Comparison of ENCODE assay signal across 13 cellular contexts in the genomic region with DNA sequence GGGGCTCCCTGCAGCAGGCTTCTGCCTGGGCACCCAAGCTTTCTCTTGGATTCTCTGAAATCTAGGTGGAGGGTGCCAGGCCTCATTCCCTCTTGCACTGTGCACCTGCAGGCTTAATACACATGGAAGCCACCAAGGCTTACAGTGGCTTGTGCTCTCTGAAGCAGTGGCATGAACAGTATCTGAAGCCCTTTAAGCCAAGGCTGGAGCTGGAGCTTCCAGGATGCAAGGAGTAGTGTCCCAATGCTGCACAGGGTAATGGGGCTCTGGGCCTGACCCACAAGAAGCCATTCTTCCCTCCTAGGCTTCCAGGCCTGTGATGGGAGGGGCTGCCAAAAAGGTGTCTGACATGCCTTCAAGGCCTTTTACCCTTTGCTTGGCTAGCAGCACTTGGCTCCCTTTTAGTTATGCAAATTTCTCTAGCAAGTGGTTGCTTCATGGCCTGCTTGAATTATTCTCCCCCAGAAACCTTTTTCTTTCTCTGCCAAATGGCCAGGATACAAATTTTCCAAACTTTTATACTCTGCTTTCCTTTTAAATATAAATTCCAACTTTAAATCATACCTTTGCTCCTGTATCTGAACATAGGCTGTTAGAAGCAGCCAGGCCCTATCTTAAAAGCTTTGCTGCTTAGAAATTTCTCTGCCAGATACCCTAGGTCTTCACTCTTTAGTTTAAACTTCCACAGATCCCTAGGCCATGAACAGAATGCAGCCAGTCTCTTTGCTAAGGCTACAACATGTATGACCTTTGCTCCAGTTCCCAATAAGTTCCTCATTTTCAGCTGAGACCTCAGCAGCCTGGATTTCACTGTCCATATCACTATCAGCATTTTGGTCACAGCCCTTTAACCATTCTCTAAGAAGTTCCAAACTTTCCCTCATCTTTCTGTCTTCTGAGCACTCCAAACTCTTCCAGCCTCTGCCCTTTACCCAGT.
DNase-seq lines count a peak whose midpoint lies in the region; ATAC-seq lines count a peak whose summit lies in the region.
"Had no signal": no experiment of that assay in that cellular context is flagged by ENCODE, and none has a peak within 500 bp of the region (broad histone marks: within the 10 kb centered on the region; RNA-seq: fewer than 3 reads in every experiment).

No MANE protein-coding gene starts in this region.

- POLR2A ChIA-PET in activated CD4-positive, alpha-beta memory T cell treated with anti-CD3 and anti-CD28 coated beads, Interleukin-2, amount 10 ng/mL, durations not matched to agents 7 days and 5 days (lab: Charles Lee): no interaction called here

- no peak for DNase-seq in CD4-positive, CD25-positive, alpha-beta regulatory T cell
- no peak for DNase-seq in adipocyte (ENCODE audit: low read depth)
- no peak for DNase-seq in left lobe of liver (ENCODE audit: low spot score)
- DNase-seq in cerebellar nuclear complex (lab: John Stamatoyannopoulos, UW): no peak
- no peak for DNase-seq in kidney glomerular epithelial cell (lab: John Stamatoyannopoulos, UW)
- no peak for DNase-seq in activated CD4-positive, alpha-beta memory T cell treated with anti-CD3 and anti-CD28 coated beads, Interleukin-2, amount 10 ng/mL, durations not matched to agents 7 days and 5 days
- DNase-seq: cortex of kidney, NCI-H1694, SJCRH30 had no signal

- no peak overlapping the region for H3K4me3 ChIP-seq in CD4-positive, CD25-positive, alpha-beta regulatory T cell (ENCODE audit: low read depth, low read length)
- H3K4me3 ChIP-seq in HUES64 (ENCODE audit: low read length) (no peak overlapping the region), adipocyte (ENCODE audit: low read length) (no peak overlapping the region)
- H3K4me3 ChIP-seq: adrenal gland, SJCRH30 had no signal

- peak overlapping the region in 2 of 3 donors; percentile 14 to 37 for H3K27ac Mint-ChIP-seq in CD4-positive, CD25-positive, alpha-beta regulatory T cell
- H3K27ac Mint-ChIP-seq in activated CD4-positive, alpha-beta memory T cell treated with anti-CD3 and anti-CD28 coated beads, Interleukin-2, amount 10 ng/mL, durations not matched to agents 7 days and 5 days: no peak overlapping the region
- H3K27ac Mint-ChIP-seq: B cell had no signal

- CTCF ChIA-PET in activated CD4-positive, alpha-beta memory T cell treated with anti-CD3 and anti-CD28 coated beads, Interleukin-2, amount 10 ng/mL, durations not matched to agents 7 days and 5 days (lab: Charles Lee): no interaction called here

- ATAC-seq in CD4-positive, CD25-positive, alpha-beta regulatory T cell (ENCODE audit: low read depth in 2 of 2): no peak
- ATAC-seq in left lobe of liver (peak; percentile 70), GM18861 (IDR thresholded peaks at IDR 0.05; ENCODE audit: unreplicated experiment) (no peak)

- peaks cover 0 to 12% (median 1%) of the 10 kb centered on the region in 7 donors for H3K9me3 Mint-ChIP-seq in CD4-positive, CD25-positive, alpha-beta regulatory T cell
- H3K9me3 Mint-ChIP-seq in activated CD4-positive, alpha-beta memory T cell treated with anti-CD3 and anti-CD28 coated beads, Interleukin-2, amount 10 ng/mL, durations not matched to agents 7 days and 5 days: no peaks in the 10 kb centered on the region

- H3K9ac ChIP-seq in HUES64 (ENCODE audit: low read depth, low read length) (no peak overlapping the region), adipocyte (ENCODE audit: low read length) (peak overlapping the region; percentile 66)

- no peaks in the 10 kb centered on the region for H3K27me3 ChIP-seq in CD4-positive, CD25-positive, alpha-beta regulatory T cell (ENCODE audit: control insufficient read depth, insufficient read depth, low read length)
- H3K27me3 ChIP-seq in HUES64 (ENCODE audit: insufficient read depth, low read length): no peaks in the 10 kb centered on the region
- H3K27me3 ChIP-seq in adipocyte (replicated peaks; ENCODE audit: control insufficient read depth, insufficient read depth, low read length): no peaks in the 10 kb centered on the region
- H3K27me3 ChIP-seq: adrenal gland, SJCRH30 had no signal

- no peaks in the 10 kb centered on the region for H3K4me1 ChIP-seq in CD4-positive, CD25-positive, alpha-beta regulatory T cell (ENCODE audit: control insufficient read depth, insufficient read depth, low read length, poor library complexity, severe bottlenecking)
- H3K4me1 ChIP-seq in HUES64 (ENCODE audit: insufficient read depth, low read length): peaks cover 9% of the 10 kb centered on the region; the same call in 1 of the 2 replicates
- peaks cover 28% of the 10 kb centered on the region for H3K4me1 ChIP-seq in adipocyte (ENCODE audit: control insufficient read depth, insufficient read depth, low read length)
- H3K4me1 ChIP-seq: SJCRH30 had no signal

- H3K36me3 ChIP-seq in CD4-positive, CD25-positive, alpha-beta regulatory T cell (ENCODE audit: control insufficient read depth, insufficient read depth, low read length): peaks cover 43% of the 10 kb centered on the region
- H3K36me3 ChIP-seq in HUES64 (ENCODE audit: insufficient read depth, low read length) (peaks cover 19% of the 10 kb centered on the region), adipocyte (ENCODE audit: control insufficient read depth, insufficient read depth, low read length, severe bottlenecking) (peaks cover 52% of the 10 kb centered on the region)
- H3K36me3 ChIP-seq: SJCRH30 had no signal

- H3K4me3 Mint-ChIP-seq in CD4-positive, CD25-positive, alpha-beta regulatory T cell: no peak overlapping the region
- no peak overlapping the region for H3K4me3 Mint-ChIP-seq in activated CD4-positive, alpha-beta memory T cell treated with anti-CD3 and anti-CD28 coated beads, Interleukin-2, amount 10 ng/mL, durations not matched to agents 7 days and 5 days
- H3K4me3 Mint-ChIP-seq: B cell had no signal

- peaks cover 60% of the 10 kb centered on the region for H3K36me3 Mint-ChIP-seq in CD4-positive, CD25-positive, alpha-beta regulatory T cell
- peaks cover 51% of the 10 kb centered on the region for H3K36me3 Mint-ChIP-seq in activated CD4-positive, alpha-beta memory T cell treated with anti-CD3 and anti-CD28 coated beads, Interleukin-2, amount 10 ng/mL, durations not matched to agents 7 days and 5 days (ENCODE audit: low read depth)

- no peaks in the 10 kb centered on the region for H3K9me3 ChIP-seq in CD4-positive, CD25-positive, alpha-beta regulatory T cell (ENCODE audit: control insufficient read depth in 2 of 2, low read length in 2 of 2)
- no peaks in the 10 kb centered on the region for H3K9me3 ChIP-seq in HUES64 (ENCODE audit: insufficient read depth, low read depth, low read length)
- no peaks in the 10 kb centered on the region for H3K9me3 ChIP-seq in adipocyte (ENCODE audit: control insufficient read depth, low read length)
- H3K9me3 ChIP-seq: adrenal gland, SJCRH30 had no signal

- H3K27ac ChIP-seq in CD4-positive, CD25-positive, alpha-beta regulatory T cell (ENCODE audit: insufficient read depth, low read length, poor library complexity, severe bottlenecking): no peak overlapping the region
- peak overlapping the region; percentile 43; the same call in 1 of the 2 replicates for H3K27ac ChIP-seq in HUES64 (ENCODE audit: low read depth, low read length)
- H3K27ac ChIP-seq: SJCRH30 had no signal

- no peaks in the 10 kb centered on the region for H3K27me3 Mint-ChIP-seq in CD4-positive, CD25-positive, alpha-beta regulatory T cell
- H3K27me3 Mint-ChIP-seq in activated CD4-positive, alpha-beta memory T cell treated with anti-CD3 and anti-CD28 coated beads, Interleukin-2, amount 10 ng/mL, durations not matched to agents 7 days and 5 days: no peaks in the 10 kb centered on the region
- H3K27me3 Mint-ChIP-seq: B cell had no signal

- H3K4me1 Mint-ChIP-seq in CD4-positive, CD25-positive, alpha-beta regulatory T cell: peaks cover 0 to 3% (median 0%) of the 10 kb centered on the region in 4 donors
- H3K4me1 Mint-ChIP-seq in activated CD4-positive, alpha-beta memory T cell treated with anti-CD3 and anti-CD28 coated beads, Interleukin-2, amount 10 ng/mL, durations not matched to agents 7 days and 5 days: no peaks in the 10 kb centered on the region
